Comparison of ENCODE assay signal across 25 cellular contexts in the genomic region with DNA sequence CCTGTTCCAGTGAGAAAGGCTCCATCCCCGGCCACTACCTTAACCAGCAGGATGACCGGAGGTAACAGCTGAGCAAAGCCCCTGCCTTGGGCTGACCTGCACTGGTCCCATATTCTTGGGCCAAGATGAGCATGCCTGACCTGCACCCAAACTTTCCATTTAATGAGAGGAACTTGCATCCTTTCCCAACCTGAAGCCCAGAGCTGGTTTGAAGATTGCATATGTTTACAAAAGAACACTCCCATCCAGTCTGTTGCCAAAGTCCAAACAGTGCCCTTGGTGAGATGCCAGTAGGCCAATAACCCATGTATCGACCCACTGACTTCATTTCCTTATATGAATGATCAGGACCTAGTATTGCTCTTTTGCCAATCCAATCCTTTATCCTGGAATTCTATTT. TPM values are rescaled to one million over a fixed set of nuclear protein-coding genes. Genes with fewer than 3 reads are reported as not detected.
DNase-seq lines count a peak whose midpoint lies in the region; ATAC-seq lines count a peak whose summit lies in the region.
"Had no signal": no experiment of that assay in that cellular context is flagged by ENCODE, and none has a peak within 500 bp of the region (broad histone marks: within the 10 kb centered on the region; RNA-seq: fewer than 3 reads in every experiment).

No MANE protein-coding gene starts in this region.

- no peak overlapping the region for H3K4me3 Mint-ChIP-seq in activated naive CD4-positive, alpha-beta T cell treated with anti-CD3 and anti-CD28 coated beads, Interleukin-2, amount 10 ng/mL, durations not matched to agents 7 days and 5 days
- H3K4me3 Mint-ChIP-seq: activated naive CD8-positive, alpha-beta T cell treated with anti-CD3 and anti-CD28 coated beads, Interleukin-2, amount 10 ng/mL, durations not matched to agents 7 days and 5 days; neural progenitor cell; stimulated activated naive CD8-positive, alpha-beta T cell treated with anti-CD3 and anti-CD28 coated beads, Interleukin-15, amount 100 ng/mL, for 72 hours had no signal

- ATAC-seq in left lobe of liver (peak; percentile 54), GM18502 (IDR thresholded peaks at IDR 0.05; ENCODE audit: poor library complexity, unreplicated experiment) (no peak), HG02763 (IDR thresholded peaks at IDR 0.05; ENCODE audit: unreplicated experiment) (no peak), HG03460 (IDR thresholded peaks at IDR 0.05; ENCODE audit: unreplicated experiment) (no peak)
- ATAC-seq: lower lobe of right lung had no signal

- peaks cover 3% of the 10 kb centered on the region for H3K4me1 ChIP-seq in rectal smooth muscle tissue (ENCODE audit: control insufficient read depth, insufficient read depth, low read length)
- H3K4me1 ChIP-seq: BE2C had no signal

- no peaks in the 10 kb centered on the region for H3K36me3 ChIP-seq in rectal smooth muscle tissue (ENCODE audit: control insufficient read depth, insufficient read depth, low read length)
- H3K36me3 ChIP-seq: BE2C, lower lobe of right lung, neural progenitor cell, thyroid gland had no signal

- H3K9me3 Mint-ChIP-seq in activated naive CD4-positive, alpha-beta T cell treated with anti-CD3 and anti-CD28 coated beads, Interleukin-2, amount 10 ng/mL, durations not matched to agents 7 days and 5 days, result no peaks in the 10 kb centered on the region
- H3K9me3 Mint-ChIP-seq: activated naive CD8-positive, alpha-beta T cell treated with anti-CD3 and anti-CD28 coated beads, Interleukin-2, amount 10 ng/mL, durations not matched to agents 7 days and 5 days; stimulated activated naive CD8-positive, alpha-beta T cell treated with anti-CD3 and anti-CD28 coated beads, Interleukin-15, amount 100 ng/mL, for 72 hours had no signal

- H3K27me3 Mint-ChIP-seq in activated naive CD4-positive, alpha-beta T cell treated with anti-CD3 and anti-CD28 coated beads, Interleukin-2, amount 10 ng/mL, durations not matched to agents 7 days and 5 days, result peaks cover 33% of the 10 kb centered on the region

- CTCF ChIA-PET in activated naive CD4-positive, alpha-beta T cell treated with anti-CD3 and anti-CD28 coated beads, Interleukin-2, amount 10 ng/mL, durations not matched to agents 7 days and 5 days (lab: Charles Lee), result no interaction called here

- peak overlapping the region; percentile 89 for H3K27ac Mint-ChIP-seq in activated naive CD4-positive, alpha-beta T cell treated with anti-CD3 and anti-CD28 coated beads, Interleukin-2, amount 10 ng/mL, durations not matched to agents 7 days and 5 days
- H3K27ac Mint-ChIP-seq: stimulated activated naive CD8-positive, alpha-beta T cell treated with anti-CD3 and anti-CD28 coated beads, Interleukin-15, amount 100 ng/mL, for 72 hours had no signal

- no peak overlapping the region for H3K9ac ChIP-seq in rectal smooth muscle tissue (ENCODE audit: low read length)
- H3K9ac ChIP-seq: neural progenitor cell had no signal

- DNase-seq in activated naive CD4-positive, alpha-beta T cell treated with anti-CD3 and anti-CD28 coated beads, Interleukin-2, amount 10 ng/mL, durations not matched to agents 7 days and 5 days, result no peak
- DNase-seq in activated naive CD4-positive, alpha-beta T cell treated with Interleukin-2 at 50 U/mL for 16 hours, result no peak
- DNase-seq in HuH-7 (ENCODE audit: low spot score), result peak; percentile 67
- peak; percentile 89 for DNase-seq in left lobe of liver (ENCODE audit: low spot score)
- DNase-seq: activated CD4-positive, alpha-beta T cell treated with anti-CD3 and anti-CD28 coated beads for 1 hour; activated naive CD8-positive, alpha-beta T cell treated with anti-CD3 and anti-CD28 coated beads, Interleukin-2, amount 10 ng/mL, durations not matched to agents 7 days and 5 days; BE2C; central memory CD4-positive, alpha-beta T cell; COR-L47; dermis blood vessel endothelial cell; DMS79; GDM1; lower lobe of right lung; NCI-H446 treated with DMSO at 0.1 percent for 48 hours; posterior cingulate gyrus; RPMI8226; stimulated activated naive CD8-positive, alpha-beta T cell treated with anti-CD3 and anti-CD28 coated beads, Interleukin-15, amount 100 ng/mL, for 72 hours; T-helper 1 cell; thyroid gland had no signal

- H3K4me3 ChIP-seq in rectal smooth muscle tissue (ENCODE audit: low read length), result peak overlapping the region; percentile 20
- H3K4me3 ChIP-seq: lower lobe of right lung, neural progenitor cell, thyroid gland had no signal

- no peaks in the 10 kb centered on the region for H3K36me3 Mint-ChIP-seq in activated naive CD4-positive, alpha-beta T cell treated with anti-CD3 and anti-CD28 coated beads, Interleukin-2, amount 10 ng/mL, durations not matched to agents 7 days and 5 days
- H3K36me3 Mint-ChIP-seq: activated naive CD8-positive, alpha-beta T cell treated with anti-CD3 and anti-CD28 coated beads, Interleukin-2, amount 10 ng/mL, durations not matched to agents 7 days and 5 days; neural progenitor cell had no signal

- H3K4me1 Mint-ChIP-seq in activated naive CD4-positive, alpha-beta T cell treated with anti-CD3 and anti-CD28 coated beads, Interleukin-2, amount 10 ng/mL, durations not matched to agents 7 days and 5 days, result peaks cover 52% of the 10 kb centered on the region

- H3K27ac ChIP-seq in rectal smooth muscle tissue (ENCODE audit: low read depth, low read length), result no peak overlapping the region
- H3K27ac ChIP-seq: HL-60, lower lobe of right lung, neural progenitor cell, thyroid gland had no signal

- no peaks in the 10 kb centered on the region for H3K27me3 ChIP-seq in rectal smooth muscle tissue (ENCODE audit: control insufficient read depth, insufficient read depth, low read length)
- H3K27me3 ChIP-seq: thyroid gland had no signal

RNA-seq across cellular contexts. Expression of gene NPAS2, which starts 5.5 kb away (rescaled TPM):
- total RNA-seq in left lobe of liver, result 23.9 TPM

Comparison
In these comparisons a context has a peak if more than half of its experiments do, and no peak if none do; other contexts are left out.
1. DNase-seq: peak in HuH-7 (single experiment) and left lobe of liver (single experiment); none in activated naive CD4-positive, alpha-beta T cell treated with anti-CD3 and anti-CD28 coated beads, Interleukin-2, amount 10 ng/mL, durations not matched to agents 7 days and 5 days (single experiment) and activated naive CD4-positive, alpha-beta T cell treated with Interleukin-2 at 50 U/mL for 16 hours (single experiment).